Comparison of ENCODE assay signal across 13 cellular contexts in the genomic region with DNA sequence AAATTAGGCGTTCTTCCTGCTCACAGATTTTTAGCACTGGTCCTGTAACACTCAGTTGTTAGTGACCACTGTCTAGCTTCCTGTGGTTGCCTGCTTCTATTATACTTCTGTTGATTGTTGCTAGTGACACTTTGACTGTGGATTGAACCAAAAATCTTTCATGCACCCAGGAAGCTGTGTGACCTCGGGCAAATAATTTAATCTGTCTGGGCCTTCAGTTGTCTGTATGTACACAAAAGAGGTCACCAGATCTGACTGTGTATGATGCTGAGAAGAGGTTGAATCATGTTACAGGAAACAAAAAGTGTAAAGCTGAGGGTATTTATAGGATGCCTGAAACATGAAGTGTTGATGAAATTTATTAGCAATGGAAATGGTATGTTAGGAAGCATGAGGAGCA. TPM values are rescaled to one million over a fixed set of nuclear protein-coding genes. Genes with fewer than 3 reads are reported as not detected.
DNase-seq lines count a peak whose midpoint lies in the region; ATAC-seq and TF ChIP-seq lines count a peak whose summit lies in the region.
"Had no signal": no experiment of that assay in that cellular context is flagged by ENCODE, and none has a peak within 500 bp of the region (broad histone marks: within the 10 kb centered on the region; RNA-seq: fewer than 3 reads in every experiment).

No MANE protein-coding gene starts in this region.

- TF ChIP-seq EP300 in tibial nerve (IDR thresholded peaks at IDR 0.05) = no peak

- H3K27me3 Mint-ChIP-seq in activated naive CD4-positive, alpha-beta T cell treated with anti-CD3 and anti-CD28 coated beads for 36 hours (ENCODE audit: low read depth) = no peaks in the 10 kb centered on the region
- H3K27me3 Mint-ChIP-seq in stimulated activated naive CD8-positive, alpha-beta T cell treated with anti-CD3 and anti-CD28 coated beads, Interleukin-15, amount 100 ng/mL, for 72 hours = no peaks in the 10 kb centered on the region

- H3K4me1 Mint-ChIP-seq in activated naive CD4-positive, alpha-beta T cell treated with anti-CD3 and anti-CD28 coated beads for 36 hours (ENCODE audit: low read depth) = peaks cover 87% of the 10 kb centered on the region
- H3K4me1 Mint-ChIP-seq in stimulated activated naive CD8-positive, alpha-beta T cell treated with anti-CD3 and anti-CD28 coated beads, Interleukin-15, amount 100 ng/mL, for 72 hours = peaks cover 90% of the 10 kb centered on the region

- no peaks in the 10 kb centered on the region for H3K27me3 ChIP-seq in brain microvascular endothelial cell (replicated peaks)
- no peaks in the 10 kb centered on the region for H3K27me3 ChIP-seq in tibial nerve

- H3K27ac ChIP-seq in brain microvascular endothelial cell = peak overlapping the region; percentile 21
- H3K27ac ChIP-seq in tibial nerve = no peak overlapping the region

- peak overlapping the region; percentile 70 for H3K27ac Mint-ChIP-seq in activated naive CD4-positive, alpha-beta T cell treated with anti-CD3 and anti-CD28 coated beads for 36 hours
- H3K27ac Mint-ChIP-seq in stimulated activated naive CD8-positive, alpha-beta T cell treated with anti-CD3 and anti-CD28 coated beads, Interleukin-15, amount 100 ng/mL, for 72 hours = peak overlapping the region; percentile 0 to 82
- H3K27ac Mint-ChIP-seq: activated B cell treated with CpG ODN at 0.5 μM for 24 hours had no signal

- H3K36me3 ChIP-seq in brain microvascular endothelial cell (replicated peaks) (no peaks in the 10 kb centered on the region), tibial nerve (no peaks in the 10 kb centered on the region)

- no peaks in the 10 kb centered on the region for H3K4me1 ChIP-seq in tibial nerve

- intact Hi-C loops in activated naive CD4-positive, alpha-beta T cell treated with anti-CD3 and anti-CD28 coated beads for 36 hours (cut with micrococcal nuclease) = loop anchor here (1.0 kb wide), 3 partner anchors 9 to 48 kb away; no protein-coding TSS in a partner anchor

- in situ Hi-C loops in brain microvascular endothelial cell (cut with HindIII; ENCODE audit: low pct_ligation_motif_present, low sequenced_read_pairs) = no loop called here

- H3K4me3 Mint-ChIP-seq in activated naive CD4-positive, alpha-beta T cell treated with anti-CD3 and anti-CD28 coated beads for 36 hours = peak overlapping the region; percentile 42
- H3K4me3 Mint-ChIP-seq in stimulated activated naive CD8-positive, alpha-beta T cell treated with anti-CD3 and anti-CD28 coated beads, Interleukin-15, amount 100 ng/mL, for 72 hours = peak overlapping the region; percentile 60 to 83
- H3K4me3 Mint-ChIP-seq: activated B cell treated with CpG ODN at 0.5 μM for 24 hours, neural crest cell had no signal

- no peaks in the 10 kb centered on the region for H3K9me3 ChIP-seq in tibial nerve

- H3K4me3 ChIP-seq in brain microvascular endothelial cell (ENCODE audit: low read depth, low read length) (no peak overlapping the region), tibial nerve (no peak overlapping the region)

- 67 to 84% methylated on average over 2 of the region's 2 CpGs for WGBS in tibial nerve, 2 donors

- DNase-seq in activated naive CD4-positive, alpha-beta T cell treated with anti-CD3 and anti-CD28 coated beads for 36 hours = no peak
- DNase-seq in activated naive CD4-positive, alpha-beta T cell treated with anti-CD3 and anti-CD28 coated beads, Interleukin-2, amount 50 U/mL, for 16 hours = no peak
- DNase-seq in brain microvascular endothelial cell (peak; percentile 43), tibial nerve (ENCODE audit: low spot score in 2 of 2) (no peak), NCI-H2227 treated with DMSO at 0.1 percent for 48 hours (lab: John Stamatoyannopoulos, UW) (no peak)
- no peak for DNase-seq in stimulated activated naive CD8-positive, alpha-beta T cell treated with anti-CD3 and anti-CD28 coated beads, Interleukin-15, amount 100 ng/mL, for 72 hours
- DNase-seq: activated B cell treated with CpG ODN at 0.5 μM for 24 hours, caudate nucleus, hypothalamus had no signal

- ATAC-seq in HG03457 (IDR thresholded peaks at IDR 0.05; ENCODE audit: unreplicated experiment) (peak; percentile 21), HG03095 (IDR thresholded peaks at IDR 0.05; ENCODE audit: unreplicated experiment) (no peak)
- ATAC-seq in stimulated activated naive CD8-positive, alpha-beta T cell treated with anti-CD3 and anti-CD28 coated beads, Interleukin-15, amount 100 ng/mL, for 72 hours = peak; percentile 68

- TF ChIP-seq POLR2A in tibial nerve (IDR thresholded peaks at IDR 0.05) = no peak

- peaks cover 70% of the 10 kb centered on the region for H3K36me3 Mint-ChIP-seq in activated naive CD4-positive, alpha-beta T cell treated with anti-CD3 and anti-CD28 coated beads for 36 hours (ENCODE audit: low read depth)

- CTCF ChIA-PET in activated naive CD4-positive, alpha-beta T cell treated with anti-CD3 and anti-CD28 coated beads for 36 hours (lab: Charles Lee) = interaction anchor here (1.4 kb wide), 1 partner anchor 21 kb away, joined by 3 read pairs; no protein-coding TSS in a partner anchor

- TF ChIP-seq CTCF in brain microvascular endothelial cell (IDR thresholded peaks at IDR 0.05; ENCODE audit: low read depth, low read length, missing control alignments) (no peak), tibial nerve (IDR thresholded peaks at IDR 0.05) (no peak)

- H3K9me3 Mint-ChIP-seq in activated naive CD4-positive, alpha-beta T cell treated with anti-CD3 and anti-CD28 coated beads for 36 hours = no peaks in the 10 kb centered on the region
- no peaks in the 10 kb centered on the region for H3K9me3 Mint-ChIP-seq in stimulated activated naive CD8-positive, alpha-beta T cell treated with anti-CD3 and anti-CD28 coated beads, Interleukin-15, amount 100 ng/mL, for 72 hours

RNA-seq across cellular contexts. Expression of gene ICOS, which starts 12.7 kb away (rescaled TPM):
- total RNA-seq in activated naive CD4-positive, alpha-beta T cell treated with anti-CD3 and anti-CD28 coated beads for 36 hours = 100 to 1,000 TPM; 197 to 211 TPM
- total RNA-seq in tibial nerve = under 1 TPM in 1 of 4 donors, not detected in 3; 0.30 TPM
- total RNA-seq: activated B cell treated with CpG ODN at 0.5 μM for 24 hours, neural crest cell, OCI-LY7 had no signal

Comparison
In these comparisons a context has a peak if more than half of its experiments do, and no peak if none do; other contexts are left out.
1. RNA of gene ICOS, which starts 12.7 kb away (total RNA-seq): 197 to 211 TPM in activated naive CD4-positive, alpha-beta T cell treated with anti-CD3 and anti-CD28 coated beads for 36 hours; 0.30 TPM in tibial nerve; every median in the first group is over 100 times any median in the second.